Comparison of ENCODE assay signal across 18 cellular contexts in the genomic region with DNA sequence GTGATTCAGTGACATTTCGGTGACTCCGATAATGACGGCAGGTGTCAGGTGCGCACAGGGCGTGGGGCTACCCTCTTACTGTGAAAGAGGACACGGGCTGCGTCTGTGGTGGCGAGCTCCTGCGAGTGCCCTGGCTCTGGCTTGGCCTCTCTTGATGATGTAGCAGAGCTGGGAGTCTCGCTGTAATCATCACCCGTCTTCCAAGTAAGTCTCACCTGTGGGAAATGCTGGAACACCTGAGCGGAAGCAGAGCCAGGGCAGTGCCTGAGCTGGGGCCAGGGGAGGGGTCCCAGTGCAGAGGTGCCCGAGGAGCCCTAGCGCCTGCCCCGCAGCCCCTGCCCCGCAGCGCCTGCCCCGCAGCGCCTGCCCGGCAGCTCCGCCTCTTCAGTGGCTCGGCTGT. TPM values are rescaled to one million over a fixed set of nuclear protein-coding genes. Genes with fewer than 3 reads are reported as not detected.
"Had no signal": no experiment of that assay in that cellular context is flagged by ENCODE, and none has a peak within 500 bp of the region (broad histone marks: within the 10 kb centered on the region; RNA-seq: fewer than 3 reads in every experiment).

No MANE protein-coding gene starts in this region.

- H3K9me3 Mint-ChIP-seq: activated CD8-positive, alpha-beta T cell treated with anti-CD3 and anti-CD28 coated beads for 36 hours had no signal

- H3K27ac Mint-ChIP-seq: activated CD8-positive, alpha-beta T cell treated with anti-CD3 and anti-CD28 coated beads for 36 hours had no signal

- H3K4me3 ChIP-seq: cardiac muscle cell, coronary artery, gastroesophageal sphincter, lung, sigmoid colon had no signal

- H3K27ac ChIP-seq: cardiac muscle cell, coronary artery, sigmoid colon had no signal

- H3K9me3 ChIP-seq: gastroesophageal sphincter, sigmoid colon had no signal

- DNase-seq: activated CD8-positive, alpha-beta memory T cell treated with anti-CD3 and anti-CD28 coated beads, Interleukin-2, amount 50 U/mL, for 4 hours; activated CD8-positive, alpha-beta T cell treated with anti-CD3 and anti-CD28 coated beads for 36 hours; activated naive CD4-positive, alpha-beta T cell; aorta; effector CD4-positive, alpha-beta T cell; hippocampal formation; midbrain; nucleus accumbens; sigmoid colon; stimulated activated CD4-positive, alpha-beta T cell treated with anti-CD3 and anti-CD28 coated beads, Interleukin-12 subunit alpha, Interleukin-12 subunit beta, amount 100 ng/mL, for 4 hours; stimulated activated naive CD4-positive, alpha-beta T cell treated with Interleukin-2 at 50 U/mL for 16 hours; SW 1271 had no signal

- ATAC-seq: activated CD8-positive, alpha-beta T cell treated with anti-CD3 and anti-CD28 coated beads for 36 hours; gastroesophageal sphincter had no signal

- H3K27me3 ChIP-seq: cardiac muscle cell, gastroesophageal sphincter, sigmoid colon had no signal

- H3K4me3 Mint-ChIP-seq: activated CD8-positive, alpha-beta T cell treated with anti-CD3 and anti-CD28 coated beads for 36 hours had no signal

- H3K27me3 Mint-ChIP-seq: activated CD8-positive, alpha-beta T cell treated with anti-CD3 and anti-CD28 coated beads for 36 hours; progenitor cell of endocrine pancreas had no signal

- H3K36me3 ChIP-seq: cardiac muscle cell had no signal

RNA-seq across cellular contexts. Expression of gene HRH3, which starts 23.0 kb away (rescaled TPM):
- total RNA-seq: activated CD8-positive, alpha-beta T cell treated with anti-CD3 and anti-CD28 coated beads for 36 hours; aorta; cardiac muscle cell; fibroblast of lung; gastroesophageal sphincter; lung; sigmoid colon had no signal
- polyA plus RNA-seq: aorta, cardiac muscle cell, fibroblast of lung, lung, sigmoid colon had no signal
